Comparison of ENCODE assay signal across 8 cellular contexts in genomic region chr5:16934669-16935068, GRCh38.
A peak's percentile ranks its signal among the peaks of the same experiment; 100 is the strongest.
DNase-seq lines count a peak whose midpoint lies in the region; ATAC-seq and TF ChIP-seq lines count a peak whose summit lies in the region.

No MANE protein-coding gene starts in this region.

- H3K27me3 Mint-ChIP-seq in central memory CD8-positive, alpha-beta T cell: peaks cover 63% of the 10 kb centered on the region

- H3K4me1 ChIP-seq in HUES48 (ENCODE audit: control insufficient read depth, insufficient read depth, low read length) (peaks cover 33% of the 10 kb centered on the region), mucosa of stomach (ENCODE audit: control insufficient read depth, insufficient read depth, low read length) (peaks cover 22% of the 10 kb centered on the region)

- H3K27me3 ChIP-seq in HUES48 (ENCODE audit: control insufficient read depth, insufficient read depth, low read length) (peaks cover 48% of the 10 kb centered on the region), mucosa of stomach (ENCODE audit: control insufficient read depth, insufficient read depth, low read length) (no peaks in the 10 kb centered on the region)

- H3K27ac ChIP-seq in HUES48 (ENCODE audit: low read depth, low read length): no peak overlapping the region

- H3K9me3 Mint-ChIP-seq in central memory CD8-positive, alpha-beta T cell: peaks cover 5% of the 10 kb centered on the region

- TF ChIP-seq CTCF in AG10803 (conservative IDR thresholded peaks at IDR 0.05; ENCODE audit: low read length): no peak

- no peak overlapping the region for H3K27ac Mint-ChIP-seq in central memory CD8-positive, alpha-beta T cell (ENCODE audit: low read depth)

- no peak for ATAC-seq in central memory CD8-positive, alpha-beta T cell (replicated peaks; ENCODE audit: extremely low read depth, poor library complexity, severe bottlenecking)
- no peak for ATAC-seq in HG03039 (IDR thresholded peaks at IDR 0.05; ENCODE audit: unreplicated experiment)
- ATAC-seq in GM19467 (IDR thresholded peaks at IDR 0.05; ENCODE audit: unreplicated experiment): no peak

- H3K4me3 Mint-ChIP-seq in central memory CD8-positive, alpha-beta T cell: peak overlapping the region; percentile 9

- DNase-seq in AG10803 (ENCODE audit: low read depth): no peak
- no peak for DNase-seq in central memory CD8-positive, alpha-beta T cell (ENCODE audit: low spot score in 2 of 2)
- DNase-seq in Kasumi-1 (lab: John Stamatoyannopoulos, UW): no peak
- no peak for DNase-seq in putamen (ENCODE audit: low spot score)

- H3K4me3 ChIP-seq in AG10803 (ENCODE audit: low read length): peak overlapping the region; percentile 87
- H3K4me3 ChIP-seq in HUES48 (ENCODE audit: low read depth, low read length): peak overlapping the region; percentile 97
- H3K4me3 ChIP-seq in mucosa of stomach (ENCODE audit: low read length): peak overlapping the region; percentile 86

- H3K36me3 ChIP-seq in HUES48 (ENCODE audit: control insufficient read depth, insufficient read depth, low read length): no peaks in the 10 kb centered on the region; the same call in 1 of the 2 replicates
- H3K36me3 ChIP-seq in mucosa of stomach (ENCODE audit: control insufficient read depth, insufficient read depth, low read length): no peaks in the 10 kb centered on the region

- H3K9me3 ChIP-seq in HUES48 (ENCODE audit: control insufficient read depth, insufficient read depth, low read length) (no peaks in the 10 kb centered on the region), mucosa of stomach (ENCODE audit: control insufficient read depth, low read length) (no peaks in the 10 kb centered on the region)

- no peaks in the 10 kb centered on the region for H3K4me1 Mint-ChIP-seq in central memory CD8-positive, alpha-beta T cell

- H3K9ac ChIP-seq in HUES48 (ENCODE audit: low read depth, low read length) (no peak overlapping the region), mucosa of stomach (ENCODE audit: low read length) (peak overlapping the region; percentile 86)

- no peaks in the 10 kb centered on the region for H3K36me3 Mint-ChIP-seq in central memory CD8-positive, alpha-beta T cell (ENCODE audit: insufficient read depth)
